In the genomic region with DNA sequence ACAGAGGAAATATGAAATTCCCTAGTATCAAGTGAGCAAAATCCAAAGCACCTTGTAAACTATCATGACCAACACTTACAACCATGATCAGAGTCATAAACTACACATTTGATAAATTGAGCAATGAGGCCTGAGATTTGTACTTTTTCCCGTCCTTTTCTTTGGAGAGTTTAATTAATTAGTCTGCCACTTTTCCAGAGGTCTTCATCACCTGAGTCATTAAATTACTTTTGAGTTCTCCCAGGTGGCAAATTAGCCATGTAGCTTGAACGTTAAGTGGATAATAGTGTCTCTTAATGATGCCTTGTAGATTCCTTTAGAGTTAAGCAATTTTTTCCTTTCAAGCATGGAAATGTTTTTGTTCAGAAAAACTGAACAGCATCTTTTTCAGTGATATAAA, we compare ENCODE assay signal across 1 cellular context.
TF ChIP-seq lines count a peak whose summit lies in the region.

No MANE protein-coding gene starts in this region.

TF ChIP-seq in HEK293, 187 proteins besides CTCF, POLR2A, EP300 and RAD21 (continued from another document):
- no peak for TF ChIP-seq ZFP3 (tag by site-specific recombination; IDR thresholded peaks at IDR 0.05; ENCODE audit: low read depth)
- TF ChIP-seq KLF8 (tag by site-specific recombination; IDR thresholded peaks at IDR 0.05): peak; percentile 35; the same call in 1 of the 2 replicates
- no peak for TF ChIP-seq ZNF747 (tag by site-specific recombination; IDR thresholded peaks at IDR 0.05)
- no peak for TF ChIP-seq EGR2 (tag by site-specific recombination; IDR thresholded peaks at IDR 0.05; ENCODE audit: low read depth)
- TF ChIP-seq, protein P1, sequence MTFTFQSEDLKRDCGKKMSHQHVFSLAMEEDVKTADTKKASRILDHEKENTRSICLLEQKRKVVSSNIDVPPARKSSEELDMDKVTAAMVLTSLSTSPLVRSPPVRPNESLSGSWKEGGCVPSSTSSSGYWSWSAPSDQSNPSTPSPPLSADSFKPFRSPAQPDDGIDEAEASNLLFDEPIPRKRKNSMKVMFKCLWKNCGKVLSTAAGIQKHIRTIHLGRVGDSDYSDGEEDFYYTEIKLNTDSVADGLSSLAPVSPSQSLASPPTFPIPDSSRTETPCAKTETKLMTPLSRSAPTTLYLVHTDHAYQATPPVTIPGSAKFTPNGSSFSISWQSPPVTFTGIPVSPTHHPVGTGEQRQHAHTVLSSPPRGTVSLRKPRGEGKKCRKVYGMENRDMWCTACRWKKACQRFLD (tag by site-specific recombination; IDR thresholded peaks at IDR 0.05): no peak
- 0 out of 2 replicates have a peak, but pooled peaks have one; percentile 7 for TF ChIP-seq PRDM1 (tag by site-specific recombination; IDR thresholded peaks at IDR 0.05)
- TF ChIP-seq OVOL3 (tag by site-specific recombination; IDR thresholded peaks at IDR 0.05): no peak
- no peak for TF ChIP-seq GFI1B (tag by site-specific recombination; IDR thresholded peaks at IDR 0.05)
- TF ChIP-seq GLI4 (tag by site-specific recombination; IDR thresholded peaks at IDR 0.05): no peak
- TF ChIP-seq ZNF416 (tag by site-specific recombination; IDR thresholded peaks at IDR 0.05): no peak
- no peak for TF ChIP-seq ZNF521 (tag by site-specific recombination; IDR thresholded peaks at IDR 0.05)
- TF ChIP-seq ZFP69B (tag by site-specific recombination; IDR thresholded peaks at IDR 0.05): no peak
- TF ChIP-seq, protein P2, sequence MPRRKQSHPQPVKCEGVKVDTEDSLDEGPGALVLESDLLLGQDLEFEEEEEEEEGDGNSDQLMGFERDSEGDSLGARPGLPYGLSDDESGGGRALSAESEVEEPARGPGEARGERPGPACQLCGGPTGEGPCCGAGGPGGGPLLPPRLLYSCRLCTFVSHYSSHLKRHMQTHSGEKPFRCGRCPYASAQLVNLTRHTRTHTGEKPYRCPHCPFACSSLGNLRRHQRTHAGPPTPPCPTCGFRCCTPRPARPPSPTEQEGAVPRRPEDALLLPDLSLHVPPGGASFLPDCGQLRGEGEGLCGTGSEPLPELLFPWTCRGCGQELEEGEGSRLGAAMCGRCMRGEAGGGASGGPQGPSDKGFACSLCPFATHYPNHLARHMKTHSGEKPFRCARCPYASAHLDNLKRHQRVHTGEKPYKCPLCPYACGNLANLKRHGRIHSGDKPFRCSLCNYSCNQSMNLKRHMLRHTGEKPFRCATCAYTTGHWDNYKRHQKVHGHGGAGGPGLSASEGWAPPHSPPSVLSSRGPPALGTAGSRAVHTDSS (tag by site-specific recombination; IDR thresholded peaks at IDR 0.05): peak; percentile 47; the same call in 1 of the 2 replicates
- no peak for TF ChIP-seq ZNF707 (tag by site-specific recombination; IDR thresholded peaks at IDR 0.05)
- TF ChIP-seq MEIS1 (CRISPR knock-in tag; IDR thresholded peaks at IDR 0.05; ENCODE audit: borderline replicate concordance): no peak
- TF ChIP-seq ZNF211 (tag by site-specific recombination; IDR thresholded peaks at IDR 0.05; ENCODE audit: low read depth): no peak
- no peak for TF ChIP-seq ZNF398 (tag by site-specific recombination; IDR thresholded peaks at IDR 0.05)
- no peak for TF ChIP-seq BCL6B (tag by site-specific recombination; IDR thresholded peaks at IDR 0.05)
- no peak for TF ChIP-seq ZNF785 (tag by site-specific recombination; IDR thresholded peaks at IDR 0.05)
- no peak for TF ChIP-seq ZNF549 (tag by site-specific recombination; IDR thresholded peaks at IDR 0.05)
- TF ChIP-seq ZNF692 (tag by site-specific recombination; IDR thresholded peaks at IDR 0.05): no peak
- no peak for TF ChIP-seq ZNF621 (tag by site-specific recombination; IDR thresholded peaks at IDR 0.05)
- TF ChIP-seq FEZF1 (tag by site-specific recombination; IDR thresholded peaks at IDR 0.05): peak; percentile 52
- TF ChIP-seq ZNF155 (tag by site-specific recombination; IDR thresholded peaks at IDR 0.05): no peak
- peak; percentile 54; the same call in 1 of the 2 replicates for TF ChIP-seq OSR2 (tag by site-specific recombination; IDR thresholded peaks at IDR 0.05)
- no peak for TF ChIP-seq ZSCAN16 (tag by site-specific recombination; IDR thresholded peaks at IDR 0.05)
- TF ChIP-seq, protein P3, sequence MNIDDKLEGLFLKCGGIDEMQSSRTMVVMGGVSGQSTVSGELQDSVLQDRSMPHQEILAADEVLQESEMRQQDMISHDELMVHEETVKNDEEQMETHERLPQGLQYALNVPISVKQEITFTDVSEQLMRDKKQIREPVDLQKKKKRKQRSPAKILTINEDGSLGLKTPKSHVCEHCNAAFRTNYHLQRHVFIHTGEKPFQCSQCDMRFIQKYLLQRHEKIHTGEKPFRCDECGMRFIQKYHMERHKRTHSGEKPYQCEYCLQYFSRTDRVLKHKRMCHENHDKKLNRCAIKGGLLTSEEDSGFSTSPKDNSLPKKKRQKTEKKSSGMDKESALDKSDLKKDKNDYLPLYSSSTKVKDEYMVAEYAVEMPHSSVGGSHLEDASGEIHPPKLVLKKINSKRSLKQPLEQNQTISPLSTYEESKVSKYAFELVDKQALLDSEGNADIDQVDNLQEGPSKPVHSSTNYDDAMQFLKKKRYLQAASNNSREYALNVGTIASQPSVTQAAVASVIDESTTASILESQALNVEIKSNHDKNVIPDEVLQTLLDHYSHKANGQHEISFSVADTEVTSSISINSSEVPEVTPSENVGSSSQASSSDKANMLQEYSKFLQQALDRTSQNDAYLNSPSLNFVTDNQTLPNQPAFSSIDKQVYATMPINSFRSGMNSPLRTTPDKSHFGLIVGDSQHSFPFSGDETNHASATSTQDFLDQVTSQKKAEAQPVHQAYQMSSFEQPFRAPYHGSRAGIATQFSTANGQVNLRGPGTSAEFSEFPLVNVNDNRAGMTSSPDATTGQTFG (tag by site-specific recombination; IDR thresholded peaks at IDR 0.05; ENCODE audit: borderline replicate concordance): no peak
- TF ChIP-seq, protein P4, sequence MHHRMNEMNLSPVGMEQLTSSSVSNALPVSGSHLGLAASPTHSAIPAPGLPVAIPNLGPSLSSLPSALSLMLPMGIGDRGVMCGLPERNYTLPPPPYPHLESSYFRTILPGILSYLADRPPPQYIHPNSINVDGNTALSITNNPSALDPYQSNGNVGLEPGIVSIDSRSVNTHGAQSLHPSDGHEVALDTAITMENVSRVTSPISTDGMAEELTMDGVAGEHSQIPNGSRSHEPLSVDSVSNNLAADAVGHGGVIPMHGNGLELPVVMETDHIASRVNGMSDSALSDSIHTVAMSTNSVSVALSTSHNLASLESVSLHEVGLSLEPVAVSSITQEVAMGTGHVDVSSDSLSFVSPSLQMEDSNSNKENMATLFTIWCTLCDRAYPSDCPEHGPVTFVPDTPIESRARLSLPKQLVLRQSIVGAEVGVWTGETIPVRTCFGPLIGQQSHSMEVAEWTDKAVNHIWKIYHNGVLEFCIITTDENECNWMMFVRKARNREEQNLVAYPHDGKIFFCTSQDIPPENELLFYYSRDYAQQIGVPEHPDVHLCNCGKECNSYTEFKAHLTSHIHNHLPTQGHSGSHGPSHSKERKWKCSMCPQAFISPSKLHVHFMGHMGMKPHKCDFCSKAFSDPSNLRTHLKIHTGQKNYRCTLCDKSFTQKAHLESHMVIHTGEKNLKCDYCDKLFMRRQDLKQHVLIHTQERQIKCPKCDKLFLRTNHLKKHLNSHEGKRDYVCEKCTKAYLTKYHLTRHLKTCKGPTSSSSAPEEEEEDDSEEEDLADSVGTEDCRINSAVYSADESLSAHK (tag by site-specific recombination; IDR thresholded peaks at IDR 0.05): no peak
- TF ChIP-seq ZNF561 (tag by site-specific recombination; IDR thresholded peaks at IDR 0.05; ENCODE audit: borderline replicate concordance): no peak
- TF ChIP-seq ZNF175 (tag by site-specific recombination; IDR thresholded peaks at IDR 0.05): no peak
- peak; percentile 58 for TF ChIP-seq ZNF366 (tag by site-specific recombination; conservative IDR thresholded peaks at IDR 0.05)
- peak; percentile 86 for TF ChIP-seq PRDM6 (tag by site-specific recombination; IDR thresholded peaks at IDR 0.05)
- TF ChIP-seq, protein P5, sequence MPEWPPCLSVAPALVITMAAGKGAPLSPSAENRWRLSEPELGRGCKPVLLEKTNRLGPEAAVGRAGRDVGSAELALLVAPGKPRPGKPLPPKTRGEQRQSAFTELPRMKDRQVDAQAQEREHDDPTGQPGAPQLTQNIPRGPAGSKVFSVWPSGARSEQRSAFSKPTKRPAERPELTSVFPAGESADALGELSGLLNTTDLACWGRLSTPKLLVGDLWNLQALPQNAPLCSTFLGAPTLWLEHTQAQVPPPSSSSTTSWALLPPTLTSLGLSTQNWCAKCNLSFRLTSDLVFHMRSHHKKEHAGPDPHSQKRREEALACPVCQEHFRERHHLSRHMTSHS (tag by site-specific recombination; IDR thresholded peaks at IDR 0.05): no peak
- no peak for TF ChIP-seq ZSCAN23 (tag by site-specific recombination; IDR thresholded peaks at IDR 0.05)
